ENCODE assay signal across 8 cellular contexts in the genomic region with DNA sequence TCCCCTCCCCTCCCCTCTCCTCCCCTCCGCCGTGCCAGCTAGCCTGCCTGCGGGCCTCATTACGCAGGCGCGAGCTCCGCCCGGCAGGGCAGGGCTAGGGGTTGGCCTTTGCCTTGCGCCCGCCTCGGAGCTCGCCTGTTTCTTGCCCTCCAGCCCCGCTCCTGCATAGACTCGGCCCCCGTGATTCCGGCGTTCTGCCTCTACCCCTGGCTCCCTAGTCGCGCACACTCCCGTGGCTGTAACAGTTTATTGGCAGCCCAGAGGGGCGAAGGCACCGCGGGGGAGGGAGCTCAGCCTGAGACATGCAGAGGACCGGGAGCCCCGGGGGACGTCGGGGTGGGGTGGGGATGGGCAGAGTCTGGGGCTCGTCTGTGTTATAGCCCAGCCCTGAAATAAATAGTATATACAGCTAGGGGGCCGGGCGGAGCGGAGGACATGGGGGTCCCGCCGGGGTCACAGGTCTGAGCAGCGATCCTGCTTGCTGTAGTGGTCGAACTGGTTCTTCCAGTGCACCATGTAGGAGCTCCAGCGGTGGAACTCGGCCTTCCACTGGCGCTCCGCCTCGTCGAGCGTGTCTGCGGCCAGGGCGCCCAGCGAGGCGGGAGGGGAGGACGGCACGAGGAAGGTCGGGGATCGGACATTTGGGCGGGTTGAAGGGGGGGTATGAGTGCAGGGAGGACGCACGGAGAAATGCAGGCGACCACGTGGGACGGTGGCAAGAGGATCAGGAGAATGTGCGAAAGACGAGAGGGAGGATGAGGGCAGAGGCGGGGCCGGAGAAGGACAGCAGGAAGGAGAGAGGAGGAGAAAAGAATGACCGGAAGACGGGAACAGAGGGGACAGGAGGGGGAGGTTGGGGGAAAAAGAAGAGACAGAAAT. TPM values are rescaled to one million over a fixed set of nuclear protein-coding genes. Genes with fewer than 3 reads are reported as not detected.
DNase-seq lines count a peak whose midpoint lies in the region; ATAC-seq and TF ChIP-seq lines count a peak whose summit lies in the region.

No MANE protein-coding gene starts in this region.

- H3K18ac ChIP-seq in mesendoderm (ENCODE audit: low read length): peak overlapping the region; percentile 82

- H3K27ac ChIP-seq in CD4-positive, alpha-beta T cell (ENCODE audit: low read depth, low read length): peak overlapping the region; percentile 50
- H3K27ac ChIP-seq in mesendoderm (ENCODE audit: low read depth, low read length): peak overlapping the region; percentile 95

- H3K4me3 Mint-ChIP-seq in CD4-positive, alpha-beta T cell: peak overlapping the region; percentile 95
- H3K4me3 Mint-ChIP-seq in effector memory CD8-positive, alpha-beta T cell: peak overlapping the region; percentile 84

- peak overlapping the region; percentile 66 for H3K27ac Mint-ChIP-seq in CD4-positive, alpha-beta T cell
- H3K27ac Mint-ChIP-seq in effector memory CD8-positive, alpha-beta T cell: peak overlapping the region in 1 of 2 donors; percentile 65

- no peaks in the 10 kb centered on the region for H3K9me3 ChIP-seq in CD4-positive, alpha-beta T cell (ENCODE audit: control insufficient read depth, low read length)

- TF ChIP-seq CTCF in CD4-positive, alpha-beta T cell (IDR thresholded peaks at IDR 0.05): no peak

- H2BK120ac ChIP-seq in mesendoderm (ENCODE audit: low read depth, low read length): no peak overlapping the region

- H2BK15ac ChIP-seq in mesendoderm (replicated peaks; ENCODE audit: low read depth): no peak overlapping the region

- peak; percentile 82 to 93 (median 90) for DNase-seq in CD4-positive, alpha-beta T cell
- DNase-seq in HT1080 (ENCODE audit: low read depth) (peak; percentile 87), NOMO-1 (lab: John Stamatoyannopoulos, UW; ENCODE audit: unreplicated experiment in 2 of 2) (peak; percentile 96 to 99), mesendoderm (peak; percentile 97)
- DNase-seq in activated CD8-positive, alpha-beta memory T cell treated with anti-CD3 and anti-CD28 coated beads for 4 hours (ENCODE audit: low read depth in 2 of 2): peak; percentile 73 to 84
- peak; percentile 86 to 91 (median 87) for DNase-seq in effector memory CD8-positive, alpha-beta T cell
- DNase-seq in stimulated activated CD8-positive, alpha-beta memory T cell treated with anti-CD3 and anti-CD28 coated beads, Interleukin-12 subunit alpha, Interleukin-12 subunit beta, amount 100 ng/mL, for 24 hours (ENCODE audit: extremely low read depth): peak; percentile 80

- peaks cover 38% of the 10 kb centered on the region for H3K36me3 Mint-ChIP-seq in CD4-positive, alpha-beta T cell (ENCODE audit: low read depth)
- peaks cover 49% of the 10 kb centered on the region for H3K36me3 Mint-ChIP-seq in effector memory CD8-positive, alpha-beta T cell (ENCODE audit: insufficient read depth)

- CTCF ChIA-PET in CD4-positive, alpha-beta T cell (lab: Charles Lee): interaction anchor here (0.5 to 2.1 kb wide), 7 partner anchors 13 to 256 kb away, joined by 3 to 11 read pairs (median 3); a partner anchor contains a TSS

- no peaks in the 10 kb centered on the region for H3K79me1 ChIP-seq in mesendoderm (ENCODE audit: low read length)

- peak overlapping the region; percentile 96 for H2BK5ac ChIP-seq in mesendoderm (ENCODE audit: low read length)

- H3K79me2 ChIP-seq in mesendoderm (ENCODE audit: control insufficient read depth, insufficient read depth, low read length): peaks cover 15% of the 10 kb centered on the region

- peak overlapping the region; percentile 17 for H4K8ac ChIP-seq in mesendoderm (ENCODE audit: low read depth, low read length)

- H3K23ac ChIP-seq in mesendoderm (ENCODE audit: low read length): peak overlapping the region; percentile 29

- POLR2A ChIA-PET in CD4-positive, alpha-beta T cell (lab: Charles Lee): interaction anchor here (0.5 to 6.3 kb wide), 16 partner anchors 13 to 462 kb away, joined by 3 to 206 read pairs (median 4); a partner anchor contains a TSS

- H3K4me3 ChIP-seq in mesendoderm (ENCODE audit: low read length): peak overlapping the region; percentile 58

- H3K36me3 ChIP-seq in mesendoderm (ENCODE audit: control insufficient read depth, insufficient read depth, low read length): peaks cover 15% of the 10 kb centered on the region

- peak overlapping the region; percentile 90 for H3K4me2 ChIP-seq in mesendoderm (ENCODE audit: low read length)

- peak overlapping the region; percentile 43 for H2AK5ac ChIP-seq in mesendoderm (ENCODE audit: low read length)

- H3K27me3 ChIP-seq in CD4-positive, alpha-beta T cell (ENCODE audit: control insufficient read depth, insufficient read depth, low read length): peaks cover 41% of the 10 kb centered on the region
- no peaks in the 10 kb centered on the region for H3K27me3 ChIP-seq in mesendoderm (ENCODE audit: insufficient read depth, low read length, poor library complexity)

- peak; percentile 87 for ATAC-seq in CD4-positive, alpha-beta T cell (ENCODE audit: poor library complexity)
- ATAC-seq in GM19463 (IDR thresholded peaks at IDR 0.05; ENCODE audit: unreplicated experiment): peak; percentile 84
- ATAC-seq in effector memory CD8-positive, alpha-beta T cell (replicated peaks): peak; percentile 79

- peaks cover 2% of the 10 kb centered on the region for H3K4me1 ChIP-seq in mesendoderm (ENCODE audit: control insufficient read depth, low read depth, low read length)

- no peak overlapping the region for H4K5ac ChIP-seq in mesendoderm (ENCODE audit: low read length)

- peak overlapping the region; percentile 100 for H3K56ac ChIP-seq in mesendoderm (ENCODE audit: low read length)

- H3K4me1 Mint-ChIP-seq in CD4-positive, alpha-beta T cell (ENCODE audit: low read depth): peaks cover 52% of the 10 kb centered on the region
- peaks cover 37 to 40% of the 10 kb centered on the region in 2 donors for H3K4me1 Mint-ChIP-seq in effector memory CD8-positive, alpha-beta T cell (ENCODE audit: low read depth in 2 of 2)

- H3K9me3 Mint-ChIP-seq in CD4-positive, alpha-beta T cell: no peaks in the 10 kb centered on the region
- no peaks in the 10 kb centered on the region for H3K9me3 Mint-ChIP-seq in effector memory CD8-positive, alpha-beta T cell

- intact Hi-C loops in CD4-positive, alpha-beta T cell (cut with DNase I, micrococcal nuclease): loop anchor here (2.0 to 10.0 kb wide), 5 partner anchors 15 to 395 kb away; a partner anchor contains a TSS

- no CpG with 5 or more reads among the region's 62 CpGs for WGBS in mesendoderm (ENCODE audit: extremely low coverage, insufficient coverage, low lambda C conversion rate)

- peaks cover 36% of the 10 kb centered on the region for H3K27me3 Mint-ChIP-seq in CD4-positive, alpha-beta T cell
- H3K27me3 Mint-ChIP-seq in effector memory CD8-positive, alpha-beta T cell: peaks cover 28 to 47% of the 10 kb centered on the region in 2 donors

- peak overlapping the region; percentile 97 for H3K9ac ChIP-seq in mesendoderm (ENCODE audit: low read length)

- peak overlapping the region; percentile 84 for H3K4ac ChIP-seq in mesendoderm (ENCODE audit: low read depth, low read length)

RNA-seq across cellular contexts. Expression of a gene that starts 0.5 kb away (rescaled TPM):
- 1 to 10 TPM; 1.1 to 1.5 TPM for total RNA-seq in CD4-positive, alpha-beta T cell
- 7.4 and 8.9 TPM in 2 replicates for total RNA-seq in HT1080 (2014; rRNA removed; shearing (Covaris generic))
- 5.6 and 6.6 TPM in 2 replicates for polyA plus RNA-seq in HT1080 (2015; cell fraction: cytosol; rRNA removed)
- 4.8 and 5.2 TPM in 2 replicates for polyA plus RNA-seq in HT1080 (2015; cell fraction: nucleus; rRNA removed)
- polyA plus RNA-seq in mesendoderm (2013, experiment 1 of 2): 2.1 TPM
- polyA plus RNA-seq in mesendoderm (2013, experiment 2 of 2): 2.2 TPM

RNA-seq across cellular contexts. Expression of a gene that starts 5.7 kb away (rescaled TPM):
- total RNA-seq in CD4-positive, alpha-beta T cell: under 1 TPM; 0.14 to 0.22 TPM
- 0.27 TPM in 1 of 2 replicates, not detected in the other for total RNA-seq in HT1080 (2014; rRNA removed; shearing (Covaris generic))
- polyA plus RNA-seq in HT1080 (2015; cell fraction: cytosol; rRNA removed): 0.10 TPM in 1 of 2 replicates, not detected in the other
- polyA plus RNA-seq in HT1080 (2015; cell fraction: nucleus; rRNA removed): 0.26 TPM in 1 of 2 replicates, not detected in the other
- 25.8 TPM for polyA plus RNA-seq in mesendoderm (2013, experiment 1 of 2)
- polyA plus RNA-seq in mesendoderm (2013, experiment 2 of 2): 24.9 TPM

RNA-seq across cellular contexts. Expression of a gene that starts 15.1 kb away (rescaled TPM):
- 100 to 1,000 TPM; 355 to 382 TPM for total RNA-seq in CD4-positive, alpha-beta T cell
- 119 and 127 TPM in 2 replicates for total RNA-seq in HT1080 (2014; rRNA removed; shearing (Covaris generic))
- polyA plus RNA-seq in HT1080 (2015; cell fraction: cytosol; rRNA removed): 75.3 and 80.4 TPM in 2 replicates
- 324 and 334 TPM in 2 replicates for polyA plus RNA-seq in HT1080 (2015; cell fraction: nucleus; rRNA removed)
- 168 TPM for polyA plus RNA-seq in mesendoderm (2013, experiment 1 of 2)
- polyA plus RNA-seq in mesendoderm (2013, experiment 2 of 2): 157 TPM

RNA-seq across cellular contexts. Expression of a gene that starts 22.8 kb away (rescaled TPM):
- total RNA-seq in CD4-positive, alpha-beta T cell: 1 to 10 TPM; 4.3 to 6.1 TPM
- total RNA-seq in HT1080 (2014; rRNA removed; shearing (Covaris generic)): 164 and 171 TPM in 2 replicates
- polyA plus RNA-seq in HT1080 (2015; cell fraction: cytosol; rRNA removed): 178 and 186 TPM in 2 replicates
- polyA plus RNA-seq in HT1080 (2015; cell fraction: nucleus; rRNA removed): 209 and 215 TPM in 2 replicates
- polyA plus RNA-seq in mesendoderm (2013, experiment 1 of 2): 84.1 TPM
- polyA plus RNA-seq in mesendoderm (2013, experiment 2 of 2): 85.5 TPM

RNA-seq across cellular contexts. Expression of a gene that starts 37.5 kb away (rescaled TPM):
- 10 to 100 TPM; 26.3 to 28.2 TPM for total RNA-seq in CD4-positive, alpha-beta T cell
- total RNA-seq in HT1080 (2014; rRNA removed; shearing (Covaris generic)): 19.9 and 27.4 TPM in 2 replicates
- polyA plus RNA-seq in HT1080 (2015; cell fraction: cytosol; rRNA removed): 11.5 and 12.0 TPM in 2 replicates
- polyA plus RNA-seq in HT1080 (2015; cell fraction: nucleus; rRNA removed): 45.7 and 48.0 TPM in 2 replicates
- polyA plus RNA-seq in mesendoderm (2013, experiment 1 of 2): 16.0 TPM
- polyA plus RNA-seq in mesendoderm (2013, experiment 2 of 2): 16.1 TPM

Comparison
In these comparisons a context has a peak if more than half of its experiments do, and no peak if none do; other contexts are left out.
1. Peak in every context shown above with its lines: DNase-seq, ATAC-seq, H3K4me3 ChIP-seq and H3K27ac ChIP-seq.